Comparison of ENCODE assay signal across 23 cellular contexts in genomic region chr11:129580278-129580677, GRCh38.
DNase-seq lines count a peak whose midpoint lies in the region; ATAC-seq and TF ChIP-seq lines count a peak whose summit lies in the region.
"Had no signal": no experiment of that assay in that cellular context is flagged by ENCODE, and none has a peak within 500 bp of the region (broad histone marks: within the 10 kb centered on the region; RNA-seq: fewer than 3 reads in every experiment).

No MANE protein-coding gene starts in this region.

- no peak for TF ChIP-seq EP300 in SK-N-SH (IDR thresholded peaks at IDR 0.05; ENCODE audit: borderline replicate concordance in 1 of 2, low read depth in 1 of 2, low read length in 1 of 2)
- no peak for TF ChIP-seq EP300 in gastroesophageal sphincter (IDR thresholded peaks at IDR 0.05)

- WGBS in SK-N-SH (ENCODE audit: low lambda C conversion rate) = 56% methylated on average over 10 of the region's 10 CpGs
- 80 to 91% methylated on average over 1 to 2 of the region's 10 CpGs for WGBS in gastroesophageal sphincter (ENCODE audit: low coverage in 1 of 2), 2 donors

- TF ChIP-seq CTCF in SK-N-SH (IDR thresholded peaks at IDR 0.05) (no peak), gastroesophageal sphincter (IDR thresholded peaks at IDR 0.05) (no peak)

- peaks cover 9% of the 10 kb centered on the region; the same call in 1 of the 2 replicates for H3K27me3 ChIP-seq in SK-N-SH (ENCODE audit: insufficient read depth)
- peaks cover 24% of the 10 kb centered on the region for H3K27me3 ChIP-seq in gastroesophageal sphincter

- H3K36me3 ChIP-seq in SK-N-SH (replicated peaks in 1 of 2; ENCODE audit: control insufficient read depth in 1 of 2, insufficient read depth in 2 of 2, low read length in 1 of 2) (no peaks in the 10 kb centered on the region), gastroesophageal sphincter (no peaks in the 10 kb centered on the region)

- peak; percentile 20 for DNase-seq in SK-N-SH
- DNase-seq in GM03348 (ENCODE audit: low spot score) = peak; percentile 16
- no peak for DNase-seq in sciatic nerve (ENCODE audit: low spot score)
- no peak for DNase-seq in Kasumi-1 (lab: John Stamatoyannopoulos, UW)
- no peak for DNase-seq in SKM-1 treated with dmso at 0.1 percent for 144 hours (lab: John Stamatoyannopoulos, UW; ENCODE audit: unreplicated experiment)
- DNase-seq: 8988T; AML-193; C1 segment of cervical spinal cord; CD8-positive, alpha-beta T cell; DND-41; HCEC 1CT; Karpas-422; NCI-H1694; NCI-H2081; NCI-H2171 treated with DMSO at 0.1 percent for 48 hours; NCI-H524 treated with DMSO at 0.1 percent for 48 hours; NCI-H82; PC-3; SHP77 treated with DMSO at 0.1 percent for 48 hours had no signal

- no peak overlapping the region for H2AFZ ChIP-seq in SK-N-SH (ENCODE audit: low read depth)
- H2AFZ ChIP-seq: GM23338 had no signal

- H3K4me1 ChIP-seq in SK-N-SH (ENCODE audit: control insufficient read depth in 1 of 2, insufficient read depth in 2 of 2, low read depth in 1 of 2, low read length in 1 of 2) = no peaks in the 10 kb centered on the region; a peak in 1 of 4 replicates
- H3K4me1 ChIP-seq in gastroesophageal sphincter = no peaks in the 10 kb centered on the region

- H3K9me2 ChIP-seq in SK-N-SH = no peaks in the 10 kb centered on the region

- TF ChIP-seq POLR2A in gastroesophageal sphincter (IDR thresholded peaks at IDR 0.05) = no peak

- no peak overlapping the region for H3K9ac ChIP-seq in SK-N-SH

- H3K79me2 ChIP-seq in SK-N-SH (ENCODE audit: insufficient read depth) = no peaks in the 10 kb centered on the region

- H3K4me2 ChIP-seq in SK-N-SH = no peak overlapping the region
- H3K4me2 ChIP-seq: GM23338 had no signal

- POLR2A ChIA-PET in SK-N-SH (lab: Yijun Ruan, JAX) = no interaction called here

- no peaks in the 10 kb centered on the region for H3F3A ChIP-seq in SK-N-SH (replicated peaks; ENCODE audit: insufficient read depth)

- H3K4me3 ChIP-seq in SK-N-SH (ENCODE audit: low read depth in 2 of 2, low read length in 1 of 2) (no peak overlapping the region), gastroesophageal sphincter (no peak overlapping the region)
- H3K4me3 ChIP-seq: GM23338 had no signal

- no peak for TF ChIP-seq RAD21 in SK-N-SH (IDR thresholded peaks at IDR 0.05; ENCODE audit: low read length)

- CTCF ChIA-PET in SK-N-SH (lab: Yijun Ruan, JAX) = no interaction called here

- intact Hi-C loops in sciatic nerve (cut with DNase I) = no loop called here

- H4K20me1 ChIP-seq in SK-N-SH (ENCODE audit: insufficient read depth) = no peaks in the 10 kb centered on the region

- ATAC-seq in SK-N-SH treated with all-trans-retinoic acid at 6 μM for 48 hours (no peak), gastroesophageal sphincter (peak; percentile 39), sciatic nerve (peak; percentile 62), GM19397 (IDR thresholded peaks at IDR 0.05; ENCODE audit: unreplicated experiment) (no peak)
- ATAC-seq: CD8-positive, alpha-beta T cell; GM23338; PC-3 had no signal

- no peaks in the 10 kb centered on the region for H3K9me3 ChIP-seq in SK-N-SH
- H3K9me3 ChIP-seq in gastroesophageal sphincter = peaks cover 0 to under 1% (median 0%) of the 10 kb centered on the region in 3 donors

- H3K27ac ChIP-seq in SK-N-SH (ENCODE audit: low read depth in 2 of 2, low read length in 1 of 2) (no peak overlapping the region), gastroesophageal sphincter (no peak overlapping the region)

TF ChIP-seq in SK-N-SH, 30 proteins besides CTCF, POLR2A, EP300 and RAD21:
- TF ChIP-seq RFX5 (IDR thresholded peaks at IDR 0.05; ENCODE audit: low read length) = no peak
- TF ChIP-seq SIN3A (IDR thresholded peaks at IDR 0.05; ENCODE audit: borderline replicate concordance, low read depth, low read length) = no peak
- no peak for TF ChIP-seq NFIC (IDR thresholded peaks at IDR 0.05; ENCODE audit: borderline replicate concordance)
- no peak for TF ChIP-seq MEF2A (IDR thresholded peaks at IDR 0.05; ENCODE audit: borderline replicate concordance, low read depth)
- TF ChIP-seq FOXM1 (IDR thresholded peaks at IDR 0.05; ENCODE audit: low read depth) = no peak
- no peak for TF ChIP-seq NRF1 (IDR thresholded peaks at IDR 0.05; ENCODE audit: low read depth, low read length)
- no peak for TF ChIP-seq PBX3 (IDR thresholded peaks at IDR 0.05)
- no peak for TF ChIP-seq GATA2 (CRISPR knock-in tag; IDR thresholded peaks at IDR 0.05)
- no peak for TF ChIP-seq ZBTB33 (IDR thresholded peaks at IDR 0.05; ENCODE audit: borderline replicate concordance, low read depth)
- TF ChIP-seq RXRA (IDR thresholded peaks at IDR 0.05; ENCODE audit: borderline replicate concordance, low read depth) = no peak
- no peak for TF ChIP-seq YY1 (IDR thresholded peaks at IDR 0.05; ENCODE audit: low read depth)
- TF ChIP-seq CHD2 (IDR thresholded peaks at IDR 0.05; ENCODE audit: low read length, partially characterized antibody) = no peak
- no peak for TF ChIP-seq GABPA (IDR thresholded peaks at IDR 0.05; ENCODE audit: low read depth)
- TF ChIP-seq POLR2AphosphoS5 (IDR thresholded peaks at IDR 0.05; ENCODE audit: low read depth, low read length) = no peak
TF ChIP-seq in SK-N-SH: peak in this region for 0.

TF ChIP-seq in SK-N-SH treated with all-trans-retinoic acid at 6 μM for 48 hours, 23 proteins besides CTCF, POLR2A, EP300 and RAD21:
- TF ChIP-seq POU6F1 (CRISPR knock-in tag; IDR thresholded peaks at IDR 0.05; ENCODE audit: borderline replicate concordance, low read depth) (no peak), ISL1 (CRISPR knock-in tag; IDR thresholded peaks at IDR 0.05) (no peak), RARB (CRISPR knock-in tag; IDR thresholded peaks at IDR 0.05) (no peak), ESRRG (CRISPR knock-in tag; IDR thresholded peaks at IDR 0.05) (no peak), TOX (CRISPR knock-in tag; IDR thresholded peaks at IDR 0.05; ENCODE audit: borderline replicate concordance) (no peak)
TF ChIP-seq in SK-N-SH treated with all-trans-retinoic acid at 6 μM for 48 hours: peak in this region for 0.

Comparison
In these comparisons a context has a peak if more than half of its experiments do, and no peak if none do; other contexts are left out.
1. DNase-seq: peak in SK-N-SH (single experiment) and GM03348 (single experiment); none in sciatic nerve (single experiment), Kasumi-1 (0 of 2) and SKM-1 treated with dmso at 0.1 percent for 144 hours (single experiment).
2. ATAC-seq: peak in gastroesophageal sphincter (single experiment) and sciatic nerve (single experiment); none in SK-N-SH treated with all-trans-retinoic acid at 6 μM for 48 hours (single experiment) and GM19397 (single experiment).